13 cellular contexts compared by ENCODE assay signal in the genomic region with DNA sequence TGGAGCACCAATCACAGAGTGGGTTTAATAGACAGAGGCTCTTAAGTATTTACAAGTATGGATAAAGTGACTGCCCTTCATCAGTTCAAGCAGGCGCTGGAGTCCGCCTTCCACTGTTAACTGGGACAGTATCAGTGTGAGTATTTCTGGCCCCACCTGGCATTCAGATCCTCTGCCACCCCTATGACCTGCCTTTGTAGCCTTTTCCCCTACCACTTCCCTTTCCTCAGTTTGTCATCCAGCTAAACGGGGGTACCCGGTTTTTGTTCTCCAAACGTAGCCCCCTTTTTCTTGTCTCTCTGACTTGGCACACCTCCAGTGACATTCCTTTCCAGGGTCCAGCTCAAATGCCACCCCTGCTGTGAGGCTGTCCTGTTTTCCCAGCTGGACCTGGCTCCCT.
DNase-seq lines count a peak whose midpoint lies in the region; TF ChIP-seq lines count a peak whose summit lies in the region.
"Had no signal": no experiment of that assay in that cellular context is flagged by ENCODE, and none has a peak within 500 bp of the region (broad histone marks: within the 10 kb centered on the region; RNA-seq: fewer than 3 reads in every experiment).

No MANE protein-coding gene starts in this region.

- no peaks in the 10 kb centered on the region for H3K27me3 Mint-ChIP-seq in glutamatergic neuron (ENCODE audit: unreplicated experiment)

- CTCF ChIA-PET in HEK293 (lab: Yijun Ruan, JAX), result interaction anchor here (0.6 to 1.0 kb wide), 4 partner anchors 49 to 1006 kb away, joined by 3 read pairs; no protein-coding TSS in a partner anchor

- TF ChIP-seq CTCF in HEK293 (tag by site-specific recombination; IDR thresholded peaks at IDR 0.05), result no peak
- TF ChIP-seq CTCF in glutamatergic neuron (IDR thresholded peaks at IDR 0.05; ENCODE audit: partially characterized antibody, unreplicated experiment), result no peak
- TF ChIP-seq CTCF in GM13976 (IDR thresholded peaks at IDR 0.05; ENCODE audit: borderline replicate concordance, control extremely low read depth, extremely low read depth, insufficient read depth, missing control alignments), result no peak

- H3K27ac Mint-ChIP-seq in glutamatergic neuron (ENCODE audit: unreplicated experiment), result peak overlapping the region; percentile 22
- H3K27ac Mint-ChIP-seq: CD4-positive, CD25-positive, alpha-beta regulatory T cell had no signal

- peak in 2 of 3 experiments; percentile 31 to 70 for DNase-seq in NCI-H1417 (lab: John Stamatoyannopoulos, UW)
- no peak for DNase-seq in NCI-H1417 treated with DMSO at 0.1 percent for 48 hours (lab: John Stamatoyannopoulos, UW)
- DNase-seq in NCI-H69 (lab: John Stamatoyannopoulos, UW), result peak; percentile 45
- DNase-seq in glutamatergic neuron, result no peak
- no peak for DNase-seq in NCI-H2081 (lab: John Stamatoyannopoulos, UW)
- no peak for DNase-seq in UCSD-AML1 (lab: John Stamatoyannopoulos, UW; ENCODE audit: unreplicated experiment)
- DNase-seq in GM13976 (ENCODE audit: low spot score), result no peak
- DNase-seq: ACHN; CD4-positive, CD25-positive, alpha-beta regulatory T cell; DMS53; HCEC 1CT had no signal

- peaks cover 11% of the 10 kb centered on the region for H3K4me1 ChIP-seq in HEK293 (ENCODE audit: control insufficient read depth, insufficient read depth, low read length)

- no peaks in the 10 kb centered on the region for H3K9me3 ChIP-seq in HEK293 (ENCODE audit: control insufficient read depth, insufficient read depth, low read depth, low read length)

- POLR2A ChIA-PET in HEK293 (lab: Yijun Ruan, JAX), result no interaction called here

- H3K4me1 Mint-ChIP-seq in glutamatergic neuron (ENCODE audit: low read depth, unreplicated experiment), result peaks cover 3% of the 10 kb centered on the region
- H3K4me1 Mint-ChIP-seq: CD4-positive, CD25-positive, alpha-beta regulatory T cell had no signal

- H3K4me3 Mint-ChIP-seq in glutamatergic neuron (ENCODE audit: unreplicated experiment), result no peak overlapping the region
- H3K4me3 Mint-ChIP-seq: CD4-positive, CD25-positive, alpha-beta regulatory T cell had no signal

- in situ Hi-C loops in GM13976 (cut with MboI; ENCODE audit: low sequenced_read_pairs, unreplicated experiment), result no loop called here

- peak overlapping the region; percentile 34; the same call in 1 of the 2 replicates for H3K27ac ChIP-seq in HEK293 (ENCODE audit: extremely low read depth, low read depth, low read length)
- H3K27ac ChIP-seq: BLaER1 treated with 17β-estradiol and CSF1 and Interleukin-3, amounts not matched to agents 10 nM and 100 nM had no signal

- no peaks in the 10 kb centered on the region for H3K9me3 Mint-ChIP-seq in glutamatergic neuron (ENCODE audit: unreplicated experiment)

- no peak overlapping the region for H3K4me3 ChIP-seq in HEK293 (ENCODE audit: low read depth, low read length)
- H3K4me3 ChIP-seq: BLaER1 treated with 17β-estradiol and CSF1 and Interleukin-3, amounts not matched to agents 10 nM and 100 nM had no signal

- no peaks in the 10 kb centered on the region for H3K36me3 ChIP-seq in HEK293 (ENCODE audit: control insufficient read depth in 2 of 2, insufficient read depth in 1 of 2, low read length in 2 of 2)
- H3K36me3 ChIP-seq: BLaER1 treated with 17β-estradiol and CSF1 and Interleukin-3, amounts not matched to agents 10 nM and 100 nM had no signal

- H3K36me3 Mint-ChIP-seq in glutamatergic neuron (ENCODE audit: unreplicated experiment), result peaks cover 3% of the 10 kb centered on the region
- H3K36me3 Mint-ChIP-seq: CD4-positive, CD25-positive, alpha-beta regulatory T cell had no signal

TF ChIP-seq in HEK293, 187 proteins besides CTCF, POLR2A, EP300 and RAD21:
- no peak for TF ChIP-seq ZNF707 (tag by site-specific recombination; IDR thresholded peaks at IDR 0.05)
- TF ChIP-seq ZNF2 (tag by site-specific recombination; IDR thresholded peaks at IDR 0.05), result no peak
- peak; percentile 77; the same call in 1 of the 2 replicates for TF ChIP-seq ZFP69B (tag by site-specific recombination; IDR thresholded peaks at IDR 0.05)
- TF ChIP-seq ZNF148 (tag by site-specific recombination; IDR thresholded peaks at IDR 0.05; ENCODE audit: borderline replicate concordance), result no peak
- TF ChIP-seq, protein P1, sequence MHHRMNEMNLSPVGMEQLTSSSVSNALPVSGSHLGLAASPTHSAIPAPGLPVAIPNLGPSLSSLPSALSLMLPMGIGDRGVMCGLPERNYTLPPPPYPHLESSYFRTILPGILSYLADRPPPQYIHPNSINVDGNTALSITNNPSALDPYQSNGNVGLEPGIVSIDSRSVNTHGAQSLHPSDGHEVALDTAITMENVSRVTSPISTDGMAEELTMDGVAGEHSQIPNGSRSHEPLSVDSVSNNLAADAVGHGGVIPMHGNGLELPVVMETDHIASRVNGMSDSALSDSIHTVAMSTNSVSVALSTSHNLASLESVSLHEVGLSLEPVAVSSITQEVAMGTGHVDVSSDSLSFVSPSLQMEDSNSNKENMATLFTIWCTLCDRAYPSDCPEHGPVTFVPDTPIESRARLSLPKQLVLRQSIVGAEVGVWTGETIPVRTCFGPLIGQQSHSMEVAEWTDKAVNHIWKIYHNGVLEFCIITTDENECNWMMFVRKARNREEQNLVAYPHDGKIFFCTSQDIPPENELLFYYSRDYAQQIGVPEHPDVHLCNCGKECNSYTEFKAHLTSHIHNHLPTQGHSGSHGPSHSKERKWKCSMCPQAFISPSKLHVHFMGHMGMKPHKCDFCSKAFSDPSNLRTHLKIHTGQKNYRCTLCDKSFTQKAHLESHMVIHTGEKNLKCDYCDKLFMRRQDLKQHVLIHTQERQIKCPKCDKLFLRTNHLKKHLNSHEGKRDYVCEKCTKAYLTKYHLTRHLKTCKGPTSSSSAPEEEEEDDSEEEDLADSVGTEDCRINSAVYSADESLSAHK (tag by site-specific recombination; IDR thresholded peaks at IDR 0.05), result no peak
- no peak for TF ChIP-seq ZNF664 (tag by site-specific recombination; IDR thresholded peaks at IDR 0.05)
- no peak for TF ChIP-seq ZNF157 (tag by site-specific recombination; IDR thresholded peaks at IDR 0.05)
- TF ChIP-seq ZNF335 (tag by site-specific recombination; conservative IDR thresholded peaks at IDR 0.05), result peak; percentile 36; the same call in 1 of the 2 replicates
- no peak for TF ChIP-seq ZFHX2 (tag by site-specific recombination; conservative IDR thresholded peaks at IDR 0.05)
- TF ChIP-seq ZNF175 (tag by site-specific recombination; IDR thresholded peaks at IDR 0.05), result no peak
- TF ChIP-seq ZFP41 (tag by site-specific recombination; IDR thresholded peaks at IDR 0.05; ENCODE audit: borderline replicate concordance), result no peak
- no peak for TF ChIP-seq ZNF274 (IDR thresholded peaks at IDR 0.05; ENCODE audit: low read length)
- TF ChIP-seq ZNF274 (tag by site-specific recombination; IDR thresholded peaks at IDR 0.05; ENCODE audit: borderline replicate concordance), result no peak
- TF ChIP-seq, protein P2, sequence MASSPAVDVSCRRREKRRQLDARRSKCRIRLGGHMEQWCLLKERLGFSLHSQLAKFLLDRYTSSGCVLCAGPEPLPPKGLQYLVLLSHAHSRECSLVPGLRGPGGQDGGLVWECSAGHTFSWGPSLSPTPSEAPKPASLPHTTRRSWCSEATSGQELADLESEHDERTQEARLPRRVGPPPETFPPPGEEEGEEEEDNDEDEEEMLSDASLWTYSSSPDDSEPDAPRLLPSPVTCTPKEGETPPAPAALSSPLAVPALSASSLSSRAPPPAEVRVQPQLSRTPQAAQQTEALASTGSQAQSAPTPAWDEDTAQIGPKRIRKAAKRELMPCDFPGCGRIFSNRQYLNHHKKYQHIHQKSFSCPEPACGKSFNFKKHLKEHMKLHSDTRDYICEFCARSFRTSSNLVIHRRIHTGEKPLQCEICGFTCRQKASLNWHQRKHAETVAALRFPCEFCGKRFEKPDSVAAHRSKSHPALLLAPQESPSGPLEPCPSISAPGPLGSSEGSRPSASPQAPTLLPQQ (tag by site-specific recombination; IDR thresholded peaks at IDR 0.05), result peak; percentile 90
- TF ChIP-seq, protein P3, sequence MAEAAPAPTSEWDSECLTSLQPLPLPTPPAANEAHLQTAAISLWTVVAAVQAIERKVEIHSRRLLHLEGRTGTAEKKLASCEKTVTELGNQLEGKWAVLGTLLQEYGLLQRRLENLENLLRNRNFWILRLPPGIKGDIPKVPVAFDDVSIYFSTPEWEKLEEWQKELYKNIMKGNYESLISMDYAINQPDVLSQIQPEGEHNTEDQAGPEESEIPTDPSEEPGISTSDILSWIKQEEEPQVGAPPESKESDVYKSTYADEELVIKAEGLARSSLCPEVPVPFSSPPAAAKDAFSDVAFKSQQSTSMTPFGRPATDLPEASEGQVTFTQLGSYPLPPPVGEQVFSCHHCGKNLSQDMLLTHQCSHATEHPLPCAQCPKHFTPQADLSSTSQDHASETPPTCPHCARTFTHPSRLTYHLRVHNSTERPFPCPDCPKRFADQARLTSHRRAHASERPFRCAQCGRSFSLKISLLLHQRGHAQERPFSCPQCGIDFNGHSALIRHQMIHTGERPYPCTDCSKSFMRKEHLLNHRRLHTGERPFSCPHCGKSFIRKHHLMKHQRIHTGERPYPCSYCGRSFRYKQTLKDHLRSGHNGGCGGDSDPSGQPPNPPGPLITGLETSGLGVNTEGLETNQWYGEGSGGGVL (tag by site-specific recombination; IDR thresholded peaks at IDR 0.05), result no peak
- 0 out of 2 replicates have a peak, but pooled peaks have one; percentile 44 for TF ChIP-seq ZNF10 (tag by site-specific recombination; IDR thresholded peaks at IDR 0.05)
TF ChIP-seq in HEK293: peak in this region for 4.

Comparison
In these comparisons a context has a peak if more than half of its experiments do, and no peak if none do; other contexts are left out.
1. DNase-seq: peak in NCI-H1417 (2 of 3) and NCI-H69 (single experiment); none in NCI-H1417 treated with DMSO at 0.1 percent for 48 hours (single experiment), glutamatergic neuron (single experiment), NCI-H2081 (0 of 2), UCSD-AML1 (single experiment) and GM13976 (single experiment).